ENCODE assay signal across 1 cellular context in genomic region chr17:50048988-50049387, GRCh38.
TF ChIP-seq lines count a peak whose summit lies in the region.

No MANE protein-coding gene starts in this region.

TF ChIP-seq in K562, 482 proteins besides CTCF, POLR2A, EP300 and RAD21:
- TF ChIP-seq NR2C2 (CRISPR knock-in tag; IDR thresholded peaks at IDR 0.05): no peak
- TF ChIP-seq NR2C2 (tag; IDR thresholded peaks at IDR 0.05): peak; percentile 38; the same call in 1 of the 2 replicates
- no peak for TF ChIP-seq SNAPC5 (CRISPR knock-in tag; IDR thresholded peaks at IDR 0.05)
- TF ChIP-seq NBN (IDR thresholded peaks at IDR 0.05; ENCODE audit: low read depth): no peak
- no peak for TF ChIP-seq NR2C1 (IDR thresholded peaks at IDR 0.05)
- TF ChIP-seq NR2C1 (tag; IDR thresholded peaks at IDR 0.05): peak; percentile 53
- TF ChIP-seq CBX5 (IDR thresholded peaks at IDR 0.05; ENCODE audit: borderline replicate concordance, low read depth): no peak
- TF ChIP-seq FOXK2 (conservative IDR thresholded peaks at IDR 0.05 in 1 of 2, IDR thresholded peaks at IDR 0.05 in 1 of 2; ENCODE audit: low read depth in 2 of 2): no peak
